In the genomic region with DNA sequence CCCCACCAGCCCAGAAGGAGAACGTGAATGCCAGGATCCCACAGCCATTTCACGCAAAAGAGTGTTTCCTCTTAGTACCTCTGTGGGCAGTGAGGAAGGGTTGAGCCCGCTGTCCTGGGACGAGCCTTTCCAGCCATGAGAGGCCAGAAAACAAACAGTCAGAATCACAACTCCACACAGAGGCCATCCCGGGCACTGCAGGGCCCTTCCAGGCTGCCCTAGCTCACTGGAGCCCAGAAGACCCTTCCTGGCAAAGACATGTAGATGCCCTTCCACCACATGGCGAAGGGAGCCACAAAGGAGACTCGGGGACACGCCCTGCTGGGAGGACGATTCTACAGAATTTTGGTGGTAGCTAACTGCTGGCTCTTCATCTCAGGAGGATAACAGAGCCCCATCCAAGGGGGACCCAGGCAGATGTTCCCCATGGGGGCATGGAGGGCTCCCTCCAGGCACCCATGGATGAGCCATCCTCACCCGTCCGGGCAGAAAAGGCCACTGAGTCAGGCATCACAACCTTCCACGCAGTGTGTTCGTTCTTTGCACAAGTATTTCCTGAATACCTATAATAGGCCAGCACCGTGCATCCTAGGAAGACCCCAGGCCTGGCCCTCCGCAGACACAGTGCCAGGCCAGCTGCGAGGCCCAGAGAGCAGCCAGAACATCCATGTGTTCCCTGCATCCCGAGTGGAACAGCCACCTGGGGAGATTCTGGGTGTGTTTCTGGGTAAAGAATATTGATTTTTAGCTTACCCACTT, we compare ENCODE assay signal across 8 cellular contexts. TPM values are rescaled to one million over a fixed set of nuclear protein-coding genes. Genes with fewer than 3 reads are reported as not detected.
DNase-seq lines count a peak whose midpoint lies in the region; ATAC-seq, FAIRE-seq and TF ChIP-seq lines count a peak whose summit lies in the region.

No MANE protein-coding gene starts in this region.

- peak; percentile 70 for DNase-seq in ELF-1 (ENCODE audit: low read depth, low spot score)
- DNase-seq in PC-3, result peak; percentile 3
- DNase-seq in fibroblast of peridontal ligament (ENCODE audit: extremely low read depth), result peak; percentile 63
- DNase-seq in effector CD8-positive, alpha-beta T cell (lab: John Stamatoyannopoulos, UW), result no peak
- DNase-seq in GM12892 (ENCODE audit: insufficient read length), result no peak
- no peak for DNase-seq in activated CD4-positive, alpha-beta T cell treated with anti-CD3 and anti-CD28 coated beads for 48 hours

- TF ChIP-seq CTCF in PC-3 (conservative IDR thresholded peaks at IDR 0.05; ENCODE audit: low read depth, low read length) (peak; percentile 44), parathyroid adenoma (IDR thresholded peaks at IDR 0.05) (peak; percentile 35)

- H3K27me3 ChIP-seq in PC-3 (ENCODE audit: low read length) (no peaks in the 10 kb centered on the region), parathyroid adenoma (ENCODE audit: control insufficient read depth, insufficient read depth, low read length) (no peaks in the 10 kb centered on the region)

- FAIRE-seq in GM12892 (lab: Jason Lieb, UNC), result no peak

- H3K9me3 ChIP-seq in PC-3 (ENCODE audit: low read length), result no peaks in the 10 kb centered on the region
- no peaks in the 10 kb centered on the region for H3K9me3 ChIP-seq in parathyroid adenoma (ENCODE audit: control insufficient read depth, low read length)

- intact Hi-C loops in PC-3 (cut with micrococcal nuclease), result no loop called here

- no peak overlapping the region for H3K4me3 ChIP-seq in PC-3 (ENCODE audit: low read length)
- no peak overlapping the region for H3K4me3 ChIP-seq in parathyroid adenoma (ENCODE audit: low read depth, low read length)

- POLR2A ChIA-PET in PC-3 (lab: Charles Lee; ENCODE audit: unreplicated experiment), result interaction anchor here (0.6 kb wide), 1 partner anchor 413 kb away, joined by 5 read pairs; no protein-coding TSS in a partner anchor

- no peak for TF ChIP-seq POLR2A in GM12892 (IDR thresholded peaks at IDR 0.05; ENCODE audit: low read depth, low read length)

- no peaks in the 10 kb centered on the region for H3F3A ChIP-seq in PC-3 (ENCODE audit: low read length, unreplicated experiment)

- no peak overlapping the region for H3K9ac ChIP-seq in PC-3 (ENCODE audit: low read length)
- H3K9ac ChIP-seq in parathyroid adenoma, result no peak overlapping the region

- ATAC-seq in PC-3 (peak; percentile 48), HG03571 (IDR thresholded peaks at IDR 0.05; ENCODE audit: unreplicated experiment) (no peak)

- no TSS peak for BruUV-seq in PC-3 (replicated peaks; lab: Mats Ljungman, UMichigan)

- H2AFZ ChIP-seq in PC-3 (ENCODE audit: low read length) (no peak overlapping the region), parathyroid adenoma (no peak overlapping the region)

- H3K27ac ChIP-seq in PC-3 (ENCODE audit: low read length), result no peak overlapping the region
- H3K27ac ChIP-seq in parathyroid adenoma, result no peak overlapping the region

- no peaks in the 10 kb centered on the region for H3K9me2 ChIP-seq in PC-3 (replicated peaks; ENCODE audit: low read length)

- CTCF ChIA-PET in PC-3 (lab: Charles Lee), result no interaction called here

- H3K79me2 ChIP-seq in PC-3 (ENCODE audit: low read length) (no peaks in the 10 kb centered on the region), parathyroid adenoma (no peaks in the 10 kb centered on the region)

- no peak overlapping the region for H3K4me2 ChIP-seq in PC-3 (ENCODE audit: low read length)
- H3K4me2 ChIP-seq in parathyroid adenoma (ENCODE audit: low read length), result no peak overlapping the region

- H4K20me1 ChIP-seq in PC-3 (ENCODE audit: low read length), result no peaks in the 10 kb centered on the region

- no peaks in the 10 kb centered on the region for H3K36me3 ChIP-seq in PC-3 (ENCODE audit: low read depth, low read length)
- no peaks in the 10 kb centered on the region for H3K36me3 ChIP-seq in parathyroid adenoma (ENCODE audit: control insufficient read depth, insufficient read depth, low read length)

- H3K4me1 ChIP-seq in PC-3 (ENCODE audit: insufficient read depth, low read length), result no peaks in the 10 kb centered on the region
- peaks cover 21% of the 10 kb centered on the region for H3K4me1 ChIP-seq in parathyroid adenoma

RNA-seq across cellular contexts. Expression of a gene that starts 47.2 kb away (rescaled TPM):
- total RNA-seq in PC-3 (2014; rRNA removed), result 11.0 and 11.7 TPM in 2 replicates
- 54.1 TPM for polyA plus RNA-seq in GM12892 (2012; ENCODE audit: missing spikeins)

Comparison
In these comparisons a context has a peak if more than half of its experiments do, and no peak if none do; other contexts are left out.
1. DNase-seq: peak in ELF-1 (single experiment), PC-3 (single experiment) and fibroblast of peridontal ligament (single experiment); none in effector CD8-positive, alpha-beta T cell (single experiment), GM12892 (single experiment) and activated CD4-positive, alpha-beta T cell treated with anti-CD3 and anti-CD28 coated beads for 48 hours (single experiment).